In the genomic region with DNA sequence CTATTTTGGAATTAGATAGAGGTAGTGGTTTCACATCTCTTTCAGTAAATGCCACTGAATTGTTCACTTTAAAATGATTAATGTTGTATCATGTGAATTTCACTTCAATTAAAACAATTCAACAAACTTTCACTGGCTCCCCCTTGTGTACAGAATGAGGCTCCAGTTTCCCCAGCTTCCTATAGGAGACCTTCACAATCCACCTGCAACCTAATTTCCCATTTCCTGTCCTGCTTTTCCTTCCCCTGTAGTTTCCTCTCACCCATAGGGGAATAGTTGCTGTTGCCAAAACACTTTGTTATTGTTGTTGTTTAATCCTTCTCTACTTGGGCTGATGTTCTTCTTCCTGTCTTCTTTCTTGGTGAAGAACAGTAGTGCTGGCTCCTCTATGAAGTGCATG, we compare ENCODE assay signal across 1 cellular context.
TF ChIP-seq lines count a peak whose summit lies in the region.

No MANE protein-coding gene starts in this region.

TF ChIP-seq in H1, 55 proteins besides CTCF, POLR2A, EP300 and RAD21 (continued from another document):
- TF ChIP-seq TAF1 (IDR thresholded peaks at IDR 0.05; ENCODE audit: low read depth, low read length) (no peak), BACH1 (IDR thresholded peaks at IDR 0.05; ENCODE audit: low read length) (no peak), HDAC6 (IDR thresholded peaks at IDR 0.05; ENCODE audit: low read depth, low read length) (no peak)
- TF ChIP-seq, protein P1, sequence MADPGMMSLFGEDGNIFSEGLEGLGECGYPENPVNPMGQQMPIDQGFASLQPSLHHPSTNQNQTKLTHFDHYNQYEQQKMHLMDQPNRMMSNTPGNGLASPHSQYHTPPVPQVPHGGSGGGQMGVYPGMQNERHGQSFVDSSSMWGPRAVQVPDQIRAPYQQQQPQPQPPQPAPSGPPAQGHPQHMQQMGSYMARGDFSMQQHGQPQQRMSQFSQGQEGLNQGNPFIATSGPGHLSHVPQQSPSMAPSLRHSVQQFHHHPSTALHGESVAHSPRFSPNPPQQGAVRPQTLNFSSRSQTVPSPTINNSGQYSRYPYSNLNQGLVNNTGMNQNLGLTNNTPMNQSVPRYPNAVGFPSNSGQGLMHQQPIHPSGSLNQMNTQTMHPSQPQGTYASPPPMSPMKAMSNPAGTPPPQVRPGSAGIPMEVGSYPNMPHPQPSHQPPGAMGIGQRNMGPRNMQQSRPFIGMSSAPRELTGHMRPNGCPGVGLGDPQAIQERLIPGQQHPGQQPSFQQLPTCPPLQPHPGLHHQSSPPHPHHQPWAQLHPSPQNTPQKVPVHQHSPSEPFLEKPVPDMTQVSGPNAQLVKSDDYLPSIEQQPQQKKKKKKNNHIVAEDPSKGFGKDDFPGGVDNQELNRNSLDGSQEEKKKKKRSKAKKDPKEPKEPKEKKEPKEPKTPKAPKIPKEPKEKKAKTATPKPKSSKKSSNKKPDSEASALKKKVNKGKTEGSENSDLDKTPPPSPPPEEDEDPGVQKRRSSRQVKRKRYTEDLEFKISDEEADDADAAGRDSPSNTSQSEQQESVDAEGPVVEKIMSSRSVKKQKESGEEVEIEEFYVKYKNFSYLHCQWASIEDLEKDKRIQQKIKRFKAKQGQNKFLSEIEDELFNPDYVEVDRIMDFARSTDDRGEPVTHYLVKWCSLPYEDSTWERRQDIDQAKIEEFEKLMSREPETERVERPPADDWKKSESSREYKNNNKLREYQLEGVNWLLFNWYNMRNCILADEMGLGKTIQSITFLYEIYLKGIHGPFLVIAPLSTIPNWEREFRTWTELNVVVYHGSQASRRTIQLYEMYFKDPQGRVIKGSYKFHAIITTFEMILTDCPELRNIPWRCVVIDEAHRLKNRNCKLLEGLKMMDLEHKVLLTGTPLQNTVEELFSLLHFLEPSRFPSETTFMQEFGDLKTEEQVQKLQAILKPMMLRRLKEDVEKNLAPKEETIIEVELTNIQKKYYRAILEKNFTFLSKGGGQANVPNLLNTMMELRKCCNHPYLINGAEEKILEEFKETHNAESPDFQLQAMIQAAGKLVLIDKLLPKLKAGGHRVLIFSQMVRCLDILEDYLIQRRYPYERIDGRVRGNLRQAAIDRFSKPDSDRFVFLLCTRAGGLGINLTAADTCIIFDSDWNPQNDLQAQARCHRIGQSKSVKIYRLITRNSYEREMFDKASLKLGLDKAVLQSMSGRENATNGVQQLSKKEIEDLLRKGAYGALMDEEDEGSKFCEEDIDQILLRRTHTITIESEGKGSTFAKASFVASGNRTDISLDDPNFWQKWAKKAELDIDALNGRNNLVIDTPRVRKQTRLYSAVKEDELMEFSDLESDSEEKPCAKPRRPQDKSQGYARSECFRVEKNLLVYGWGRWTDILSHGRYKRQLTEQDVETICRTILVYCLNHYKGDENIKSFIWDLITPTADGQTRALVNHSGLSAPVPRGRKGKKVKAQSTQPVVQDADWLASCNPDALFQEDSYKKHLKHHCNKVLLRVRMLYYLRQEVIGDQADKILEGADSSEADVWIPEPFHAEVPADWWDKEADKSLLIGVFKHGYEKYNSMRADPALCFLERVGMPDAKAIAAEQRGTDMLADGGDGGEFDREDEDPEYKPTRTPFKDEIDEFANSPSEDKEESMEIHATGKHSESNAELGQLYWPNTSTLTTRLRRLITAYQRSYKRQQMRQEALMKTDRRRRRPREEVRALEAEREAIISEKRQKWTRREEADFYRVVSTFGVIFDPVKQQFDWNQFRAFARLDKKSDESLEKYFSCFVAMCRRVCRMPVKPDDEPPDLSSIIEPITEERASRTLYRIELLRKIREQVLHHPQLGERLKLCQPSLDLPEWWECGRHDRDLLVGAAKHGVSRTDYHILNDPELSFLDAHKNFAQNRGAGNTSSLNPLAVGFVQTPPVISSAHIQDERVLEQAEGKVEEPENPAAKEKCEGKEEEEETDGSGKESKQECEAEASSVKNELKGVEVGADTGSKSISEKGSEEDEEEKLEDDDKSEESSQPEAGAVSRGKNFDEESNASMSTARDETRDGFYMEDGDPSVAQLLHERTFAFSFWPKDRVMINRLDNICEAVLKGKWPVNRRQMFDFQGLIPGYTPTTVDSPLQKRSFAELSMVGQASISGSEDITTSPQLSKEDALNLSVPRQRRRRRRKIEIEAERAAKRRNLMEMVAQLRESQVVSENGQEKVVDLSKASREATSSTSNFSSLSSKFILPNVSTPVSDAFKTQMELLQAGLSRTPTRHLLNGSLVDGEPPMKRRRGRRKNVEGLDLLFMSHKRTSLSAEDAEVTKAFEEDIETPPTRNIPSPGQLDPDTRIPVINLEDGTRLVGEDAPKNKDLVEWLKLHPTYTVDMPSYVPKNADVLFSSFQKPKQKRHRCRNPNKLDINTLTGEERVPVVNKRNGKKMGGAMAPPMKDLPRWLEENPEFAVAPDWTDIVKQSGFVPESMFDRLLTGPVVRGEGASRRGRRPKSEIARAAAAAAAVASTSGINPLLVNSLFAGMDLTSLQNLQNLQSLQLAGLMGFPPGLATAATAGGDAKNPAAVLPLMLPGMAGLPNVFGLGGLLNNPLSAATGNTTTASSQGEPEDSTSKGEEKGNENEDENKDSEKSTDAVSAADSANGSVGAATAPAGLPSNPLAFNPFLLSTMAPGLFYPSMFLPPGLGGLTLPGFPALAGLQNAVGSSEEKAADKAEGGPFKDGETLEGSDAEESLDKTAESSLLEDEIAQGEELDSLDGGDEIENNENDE (IDR thresholded peaks at IDR 0.05; ENCODE audit: insufficient replicate concordance, low read length) = no peak
TF ChIP-seq in H1: peak in this region for 0.
